ENCODE assay signal across 1 cellular context in the genomic region with DNA sequence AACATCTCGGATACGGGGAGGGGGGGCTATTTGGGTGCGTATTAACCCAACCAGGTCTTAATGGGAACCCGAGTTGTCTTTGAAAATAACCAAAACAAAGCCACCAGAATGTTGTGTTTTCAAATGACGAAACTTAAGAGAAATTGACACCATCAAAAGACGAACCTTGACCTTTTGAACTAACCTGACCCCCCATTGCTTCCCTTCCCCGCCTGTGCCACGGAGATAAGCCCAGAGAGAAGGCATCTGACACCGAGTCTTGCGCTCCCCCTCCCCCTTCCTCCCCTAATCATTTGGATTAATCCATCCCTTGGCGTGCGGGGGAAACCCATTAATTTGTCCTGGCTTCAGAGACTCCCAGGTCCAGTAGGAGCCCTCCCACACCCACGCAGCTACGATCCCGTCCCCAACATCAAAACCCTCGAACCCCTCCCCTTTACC.
TF ChIP-seq lines count a peak whose summit lies in the region.

No MANE protein-coding gene starts in this region.

TF ChIP-seq in GM12878, 131 proteins besides CTCF, POLR2A, EP300 and RAD21:
- TF ChIP-seq NR2F1 (conservative IDR thresholded peaks at IDR 0.05) (peak; percentile 63; the same call in 1 of the 2 replicates), GATAD2B (conservative IDR thresholded peaks at IDR 0.05; ENCODE audit: low read depth) (no peak)
